Comparison of ENCODE assay signal across 32 cellular contexts in the genomic region with DNA sequence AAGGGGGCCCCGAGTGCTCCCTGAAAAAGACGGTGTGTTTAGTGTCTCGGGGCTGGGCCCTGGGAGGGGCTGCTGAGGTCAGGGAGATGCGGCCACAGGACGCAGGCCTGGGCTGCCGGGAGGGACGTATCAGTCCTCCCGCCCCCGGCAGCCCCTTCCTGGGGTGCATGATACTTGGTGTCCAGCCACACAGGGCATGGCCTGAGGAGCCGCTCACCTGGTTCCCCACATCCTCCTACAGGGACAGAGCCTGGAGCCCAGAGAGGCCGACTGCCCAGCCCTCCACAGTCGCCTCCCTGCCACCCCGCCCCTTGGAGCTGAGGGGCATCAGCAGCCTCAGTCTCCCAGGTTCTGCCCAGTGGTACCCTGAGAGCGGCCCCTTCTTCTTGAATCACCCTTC.
"Had no signal": no experiment of that assay in that cellular context is flagged by ENCODE, and none has a peak within 500 bp of the region (broad histone marks: within the 10 kb centered on the region; RNA-seq: fewer than 3 reads in every experiment).

No MANE protein-coding gene starts in this region.

- H3K4me3 Mint-ChIP-seq: activated CD4-positive, alpha-beta memory T cell treated with anti-CD3 and anti-CD28 coated beads, Interleukin-2, amount 10 ng/mL, durations not matched to agents 7 days and 5 days; activated CD4-positive, alpha-beta T cell treated with anti-CD3 and anti-CD28 coated beads, Interleukin-2, amount 10 ng/mL, durations not matched to agents 7 days and 5 days; activated naive CD8-positive, alpha-beta T cell; activated T-cell treated with anti-CD3 and anti-CD28 coated beads, Interleukin-2, amount 50 U/mL, for 24 hours; activated T-cell treated with anti-CD3 and anti-CD28 coated beads, Interleukin-2, amount 50 U/mL, for 72 hours; central memory CD8-positive, alpha-beta T cell; dendritic cell treated with granulocyte-macrophage colony-stimulating factor and Interleukin-4, amounts not matched to agents 40 ng/mL and 50 ng/mL, for 4 days; endodermal cell; T-helper 17 cell; T-helper 2 cell treated with Interferon-gamma antibody and Interleukin-4, amounts not matched to agents 5 μg/mL and 100 μg/mL, for 36 hours had no signal

- H3K27ac Mint-ChIP-seq: activated CD4-positive, alpha-beta memory T cell treated with anti-CD3 and anti-CD28 coated beads, Interleukin-2, amount 10 ng/mL, durations not matched to agents 7 days and 5 days; activated CD4-positive, alpha-beta T cell treated with anti-CD3 and anti-CD28 coated beads, Interleukin-2, amount 10 ng/mL, durations not matched to agents 7 days and 5 days; activated naive CD8-positive, alpha-beta T cell; activated T-cell treated with anti-CD3 and anti-CD28 coated beads, Interleukin-2, amount 50 U/mL, for 24 hours; activated T-cell treated with anti-CD3 and anti-CD28 coated beads, Interleukin-2, amount 50 U/mL, for 72 hours; dendritic cell treated with granulocyte-macrophage colony-stimulating factor and Interleukin-4, amounts not matched to agents 40 ng/mL and 50 ng/mL, for 4 days; endodermal cell; T-helper 17 cell; T-helper 2 cell treated with Interferon-gamma antibody and Interleukin-4, amounts not matched to agents 5 μg/mL and 100 μg/mL, for 36 hours had no signal

- H3K4me1 ChIP-seq: ascending aorta, breast epithelium had no signal

- H3K4me1 Mint-ChIP-seq: activated CD4-positive, alpha-beta memory T cell treated with anti-CD3 and anti-CD28 coated beads, Interleukin-2, amount 10 ng/mL, durations not matched to agents 7 days and 5 days; activated CD4-positive, alpha-beta T cell treated with anti-CD3 and anti-CD28 coated beads, Interleukin-2, amount 10 ng/mL, durations not matched to agents 7 days and 5 days; brain; central memory CD8-positive, alpha-beta T cell; endodermal cell had no signal

- ATAC-seq: activated T-cell treated with anti-CD3 and anti-CD28 coated beads, Interleukin-2, amount 50 U/mL, for 72 hours; esophagus mucosa; T-helper 17 cell had no signal

- H3K36me3 ChIP-seq: ascending aorta, breast epithelium, cardiac muscle cell had no signal

- FAIRE-seq: frontal cortex had no signal

- DNase-seq: activated CD4-positive, alpha-beta memory T cell treated with anti-CD3 and anti-CD28 coated beads, Interleukin-2, amount 10 ng/mL, durations not matched to agents 7 days and 5 days; activated CD4-positive, alpha-beta T cell treated with anti-CD3 and anti-CD28 coated beads for 1 hour; activated CD4-positive, alpha-beta T cell treated with anti-CD3 and anti-CD28 coated beads for 4 hours; activated CD4-positive, alpha-beta T cell treated with anti-CD3 and anti-CD28 coated beads, Interleukin-2, amount 10 ng/mL, durations not matched to agents 7 days and 5 days; activated CD4-positive, alpha-beta T cell treated with anti-CD3 and anti-CD28 coated beads, Interleukin-2, amount 50 U/mL, for 4 hours; activated CD8-positive, alpha-beta memory T cell treated with anti-CD3 and anti-CD28 coated beads, Interleukin-2, amount 50 U/mL, for 48 hours; activated gamma-delta T cell; activated naive CD4-positive, alpha-beta T cell; activated naive CD4-positive, alpha-beta T cell treated with anti-CD3 and anti-CD28 coated beads, Interleukin-2, amount 50 U/mL, for 16 hours; activated T-cell treated with anti-CD3 and anti-CD28 coated beads for 4 hours; activated T-cell treated with anti-CD3 and anti-CD28 coated beads, Interleukin-2, amount 50 U/mL, for 24 hours; activated T-cell treated with anti-CD3 and anti-CD28 coated beads, Interleukin-2, amount 50 U/mL, for 72 hours; amygdala; dorsolateral prefrontal cortex; effector memory CD4-positive, alpha-beta T cell; endodermal cell; foreskin fibroblast; head of caudate nucleus; T-helper 1 cell; T-helper 17 cell; T1000 had no signal

- H3K27ac ChIP-seq: ascending aorta, breast epithelium, cardiac muscle cell, coronary artery, dorsolateral prefrontal cortex had no signal

- H3K36me3 Mint-ChIP-seq: activated naive CD8-positive, alpha-beta T cell had no signal

- H3K4me3 ChIP-seq: ascending aorta, breast epithelium, cardiac muscle cell, coronary artery, dorsolateral prefrontal cortex had no signal

- H3K27me3 ChIP-seq: ascending aorta, breast epithelium, cardiac muscle cell, dorsolateral prefrontal cortex had no signal

- H3K9me3 ChIP-seq: ascending aorta, breast epithelium had no signal

- H3K9me3 Mint-ChIP-seq: activated CD4-positive, alpha-beta T cell treated with anti-CD3 and anti-CD28 coated beads, Interleukin-2, amount 10 ng/mL, durations not matched to agents 7 days and 5 days; activated T-cell treated with anti-CD3 and anti-CD28 coated beads, Interleukin-2, amount 50 U/mL, for 24 hours; activated T-cell treated with anti-CD3 and anti-CD28 coated beads, Interleukin-2, amount 50 U/mL, for 72 hours; central memory CD8-positive, alpha-beta T cell; dendritic cell treated with granulocyte-macrophage colony-stimulating factor and Interleukin-4, amounts not matched to agents 40 ng/mL and 50 ng/mL, for 4 days; endodermal cell; T-helper 2 cell treated with Interferon-gamma antibody and Interleukin-4, amounts not matched to agents 5 μg/mL and 100 μg/mL, for 36 hours had no signal

- H3K27me3 Mint-ChIP-seq: activated CD4-positive, alpha-beta T cell treated with anti-CD3 and anti-CD28 coated beads, Interleukin-2, amount 10 ng/mL, durations not matched to agents 7 days and 5 days; brain had no signal
